In genomic region chr7:2024227-2024918, GRCh38 we compare ENCODE assay signal across 17 cellular contexts.
DNase-seq lines count a peak whose midpoint lies in the region; ATAC-seq and TF ChIP-seq lines count a peak whose summit lies in the region.
"Had no signal": no experiment of that assay in that cellular context is flagged by ENCODE, and none has a peak within 500 bp of the region (broad histone marks: within the 10 kb centered on the region; RNA-seq: fewer than 3 reads in every experiment).

No MANE protein-coding gene starts in this region.

- intact Hi-C loops in mucosa of descending colon (cut with DNase I, micrococcal nuclease): no loop called here

- H3K36me3 ChIP-seq in mucosa of descending colon (ENCODE audit: low read depth): no peaks in the 10 kb centered on the region
- H3K36me3 ChIP-seq: ovary had no signal

- ATAC-seq in mucosa of descending colon: no peak
- ATAC-seq in GM18505 (IDR thresholded peaks at IDR 0.05; ENCODE audit: unreplicated experiment): no peak
- no peak for ATAC-seq in HG02623 (IDR thresholded peaks at IDR 0.05; ENCODE audit: unreplicated experiment)
- no peak for ATAC-seq in HG02884 (IDR thresholded peaks at IDR 0.05; ENCODE audit: unreplicated experiment)

- H3K9me3 ChIP-seq in mucosa of descending colon: peaks cover 14% of the 10 kb centered on the region

- H3K4me3 ChIP-seq in NB4 (ENCODE audit: low read depth, low read length): no peak overlapping the region
- no peak overlapping the region for H3K4me3 ChIP-seq in coronary artery
- H3K4me3 ChIP-seq in mucosa of descending colon: no peak overlapping the region
- H3K4me3 ChIP-seq: lung, ovary had no signal

- DNase-seq in EH (ENCODE audit: low read depth): peak; percentile 49
- peak; percentile 47 for DNase-seq in NB4 (ENCODE audit: low read depth)
- DNase-seq in coronary artery (ENCODE audit: low spot score): peak; percentile 63
- DNase-seq in mucosa of descending colon: peak; percentile 12 to 17 (median 15)
- no peak for DNase-seq in NCI-H1417 treated with DMSO at 0.1 percent for 48 hours (lab: John Stamatoyannopoulos, UW)
- DNase-seq: activated T-cell treated with anti-CD3 and anti-CD28 coated beads, Interleukin-2, amount 50 U/mL, for 24 hours; AML-193; amniotic stem cell; HFFc6; SHP77 treated with DMSO at 0.1 percent for 48 hours; stimulated activated CD4-positive, alpha-beta T cell treated with anti-CD3 and anti-CD28 coated beads, Interleukin-1b, Interleukin-23, amount 100 ng/mL, for 48 hours; stimulated activated naive CD4-positive, alpha-beta T cell had no signal

- TF ChIP-seq POLR2A in NB4 (IDR thresholded peaks at IDR 0.05; ENCODE audit: extremely low read depth, insufficient read length) (no peak), GM18505 (IDR thresholded peaks at IDR 0.05; ENCODE audit: borderline replicate concordance, extremely low read depth, insufficient read depth, insufficient read length) (no peak)

- H3K4me1 ChIP-seq in mucosa of descending colon (ENCODE audit: low read depth): no peaks in the 10 kb centered on the region

- TF ChIP-seq CTCF in NB4 (IDR thresholded peaks at IDR 0.05; ENCODE audit: low read depth, low read length) (no peak), coronary artery (IDR thresholded peaks at IDR 0.05) (no peak), mucosa of descending colon (IDR thresholded peaks at IDR 0.05) (no peak)

- peak overlapping the region in 1 of 2 donors; percentile 9 for H3K27ac ChIP-seq in coronary artery
- H3K27ac ChIP-seq: ovary had no signal
